In the genomic region with DNA sequence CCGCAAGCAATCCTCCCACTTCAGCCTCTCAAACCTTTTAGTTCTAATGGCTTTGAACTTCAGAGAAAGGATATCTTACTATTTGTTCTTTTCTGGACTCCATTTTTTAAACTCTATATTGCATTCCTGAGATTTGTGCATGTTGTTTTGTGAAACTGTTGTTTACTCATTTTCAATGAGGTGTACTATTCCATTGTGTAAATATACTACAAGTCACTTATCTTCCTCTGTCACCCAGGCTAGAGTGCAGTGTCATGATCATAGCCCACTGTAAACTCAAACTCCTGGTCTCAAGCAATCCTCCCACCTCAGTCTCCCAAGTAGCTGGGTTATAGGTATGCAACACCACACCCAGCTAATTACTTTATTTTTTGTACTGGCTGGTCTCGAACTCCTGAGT, we compare ENCODE assay signal across 2 cellular contexts.
TF ChIP-seq lines count a peak whose summit lies in the region.

No MANE protein-coding gene starts in this region.

TF ChIP-seq in HepG2, 621 proteins besides CTCF, POLR2A, EP300 and RAD21 (continued from another document and continues in another):
- TF ChIP-seq HMG20A (CRISPR knock-in tag; IDR thresholded peaks at IDR 0.05; ENCODE audit: borderline replicate concordance): peak; percentile 56; the same call in 1 of the 2 replicates
- TF ChIP-seq ZSCAN9 (CRISPR knock-in tag; IDR thresholded peaks at IDR 0.05; ENCODE audit: borderline replicate concordance): no peak
- TF ChIP-seq ZZZ3 (CRISPR knock-in tag; IDR thresholded peaks at IDR 0.05; ENCODE audit: borderline replicate concordance): no peak
- TF ChIP-seq, protein P1, sequence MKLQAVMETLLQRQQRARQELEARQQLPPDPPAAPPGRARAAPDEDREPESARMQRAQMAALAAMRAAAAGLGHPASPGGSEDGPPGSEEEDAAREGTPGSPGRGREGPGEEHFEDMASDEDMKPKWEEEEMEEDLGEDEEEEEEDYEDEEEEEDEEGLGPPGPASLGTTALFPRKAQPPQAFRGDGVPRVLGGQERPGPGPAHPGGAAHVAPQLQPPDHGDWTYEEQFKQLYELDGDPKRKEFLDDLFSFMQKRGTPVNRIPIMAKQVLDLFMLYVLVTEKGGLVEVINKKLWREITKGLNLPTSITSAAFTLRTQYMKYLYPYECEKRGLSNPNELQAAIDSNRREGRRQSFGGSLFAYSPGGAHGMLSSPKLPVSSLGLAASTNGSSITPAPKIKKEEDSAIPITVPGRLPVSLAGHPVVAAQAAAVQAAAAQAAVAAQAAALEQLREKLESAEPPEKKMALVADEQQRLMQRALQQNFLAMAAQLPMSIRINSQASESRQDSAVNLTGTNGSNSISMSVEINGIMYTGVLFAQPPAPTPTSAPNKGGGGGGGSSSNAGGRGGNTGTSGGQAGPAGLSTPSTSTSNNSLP (IDR thresholded peaks at IDR 0.05; ENCODE audit: low read depth, low read length): no peak
- TF ChIP-seq, protein P2, sequence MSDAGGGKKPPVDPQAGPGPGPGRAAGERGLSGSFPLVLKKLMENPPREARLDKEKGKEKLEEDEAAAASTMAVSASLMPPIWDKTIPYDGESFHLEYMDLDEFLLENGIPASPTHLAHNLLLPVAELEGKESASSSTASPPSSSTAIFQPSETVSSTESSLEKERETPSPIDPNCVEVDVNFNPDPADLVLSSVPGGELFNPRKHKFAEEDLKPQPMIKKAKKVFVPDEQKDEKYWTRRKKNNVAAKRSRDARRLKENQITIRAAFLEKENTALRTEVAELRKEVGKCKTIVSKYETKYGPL (CRISPR knock-in tag; IDR thresholded peaks at IDR 0.05): no peak
- no peak for TF ChIP-seq ISL2 (CRISPR knock-in tag; IDR thresholded peaks at IDR 0.05)
- no peak for TF ChIP-seq ZNF235 (CRISPR knock-in tag; IDR thresholded peaks at IDR 0.05; ENCODE audit: borderline replicate concordance)
- TF ChIP-seq, protein P3, sequence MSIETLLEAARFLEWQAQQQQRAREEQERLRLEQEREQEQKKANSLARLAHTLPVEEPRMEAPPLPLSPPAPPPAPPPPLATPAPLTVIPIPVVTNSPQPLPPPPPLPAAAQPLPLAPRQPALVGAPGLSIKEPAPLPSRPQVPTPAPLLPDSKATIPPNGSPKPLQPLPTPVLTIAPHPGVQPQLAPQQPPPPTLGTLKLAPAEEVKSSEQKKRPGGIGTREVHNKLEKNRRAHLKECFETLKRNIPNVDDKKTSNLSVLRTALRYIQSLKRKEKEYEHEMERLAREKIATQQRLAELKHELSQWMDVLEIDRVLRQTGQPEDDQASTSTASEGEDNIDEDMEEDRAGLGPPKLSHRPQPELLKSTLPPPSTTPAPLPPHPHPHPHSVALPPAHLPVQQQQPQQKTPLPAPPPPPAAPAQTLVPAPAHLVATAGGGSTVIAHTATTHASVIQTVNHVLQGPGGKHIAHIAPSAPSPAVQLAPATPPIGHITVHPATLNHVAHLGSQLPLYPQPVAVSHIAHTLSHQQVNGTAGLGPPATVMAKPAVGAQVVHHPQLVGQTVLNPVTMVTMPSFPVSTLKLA (IDR thresholded peaks at IDR 0.05): no peak
- TF ChIP-seq DR1 (CRISPR knock-in tag; IDR thresholded peaks at IDR 0.05): no peak
- TF ChIP-seq KLF15 (CRISPR knock-in tag; IDR thresholded peaks at IDR 0.05; ENCODE audit: borderline replicate concordance): no peak
- TF ChIP-seq ZNF501 (CRISPR knock-in tag; IDR thresholded peaks at IDR 0.05): no peak
- no peak for TF ChIP-seq RARG (CRISPR knock-in tag; IDR thresholded peaks at IDR 0.05; ENCODE audit: low read depth)
- TF ChIP-seq NR2F6 (IDR thresholded peaks at IDR 0.05): 0 out of 2 replicates have a peak, but pooled peaks have one; percentile 21
- TF ChIP-seq NR2F6 (CRISPR knock-in tag; IDR thresholded peaks at IDR 0.05): no peak
- TF ChIP-seq REL (CRISPR knock-in tag; conservative IDR thresholded peaks at IDR 0.05): no peak
- TF ChIP-seq ZNF3 (CRISPR knock-in tag; IDR thresholded peaks at IDR 0.05): no peak
- TF ChIP-seq, protein P4, sequence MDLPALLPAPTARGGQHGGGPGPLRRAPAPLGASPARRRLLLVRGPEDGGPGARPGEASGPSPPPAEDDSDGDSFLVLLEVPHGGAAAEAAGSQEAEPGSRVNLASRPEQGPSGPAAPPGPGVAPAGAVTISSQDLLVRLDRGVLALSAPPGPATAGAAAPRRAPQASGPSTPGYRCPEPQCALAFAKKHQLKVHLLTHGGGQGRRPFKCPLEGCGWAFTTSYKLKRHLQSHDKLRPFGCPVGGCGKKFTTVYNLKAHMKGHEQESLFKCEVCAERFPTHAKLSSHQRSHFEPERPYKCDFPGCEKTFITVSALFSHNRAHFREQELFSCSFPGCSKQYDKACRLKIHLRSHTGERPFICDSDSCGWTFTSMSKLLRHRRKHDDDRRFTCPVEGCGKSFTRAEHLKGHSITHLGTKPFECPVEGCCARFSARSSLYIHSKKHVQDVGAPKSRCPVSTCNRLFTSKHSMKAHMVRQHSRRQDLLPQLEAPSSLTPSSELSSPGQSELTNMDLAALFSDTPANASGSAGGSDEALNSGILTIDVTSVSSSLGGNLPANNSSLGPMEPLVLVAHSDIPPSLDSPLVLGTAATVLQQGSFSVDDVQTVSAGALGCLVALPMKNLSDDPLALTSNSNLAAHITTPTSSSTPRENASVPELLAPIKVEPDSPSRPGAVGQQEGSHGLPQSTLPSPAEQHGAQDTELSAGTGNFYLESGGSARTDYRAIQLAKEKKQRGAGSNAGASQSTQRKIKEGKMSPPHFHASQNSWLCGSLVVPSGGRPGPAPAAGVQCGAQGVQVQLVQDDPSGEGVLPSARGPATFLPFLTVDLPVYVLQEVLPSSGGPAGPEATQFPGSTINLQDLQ (CRISPR knock-in tag; IDR thresholded peaks at IDR 0.05): no peak
- no peak for TF ChIP-seq ZNF713 (CRISPR knock-in tag; IDR thresholded peaks at IDR 0.05)
- TF ChIP-seq RFX3 (CRISPR knock-in tag; IDR thresholded peaks at IDR 0.05): no peak
- TF ChIP-seq NCOA5 (CRISPR knock-in tag; IDR thresholded peaks at IDR 0.05): no peak
- TF ChIP-seq BRCA1 (CRISPR knock-in tag; IDR thresholded peaks at IDR 0.05): no peak
- TF ChIP-seq, protein P5, sequence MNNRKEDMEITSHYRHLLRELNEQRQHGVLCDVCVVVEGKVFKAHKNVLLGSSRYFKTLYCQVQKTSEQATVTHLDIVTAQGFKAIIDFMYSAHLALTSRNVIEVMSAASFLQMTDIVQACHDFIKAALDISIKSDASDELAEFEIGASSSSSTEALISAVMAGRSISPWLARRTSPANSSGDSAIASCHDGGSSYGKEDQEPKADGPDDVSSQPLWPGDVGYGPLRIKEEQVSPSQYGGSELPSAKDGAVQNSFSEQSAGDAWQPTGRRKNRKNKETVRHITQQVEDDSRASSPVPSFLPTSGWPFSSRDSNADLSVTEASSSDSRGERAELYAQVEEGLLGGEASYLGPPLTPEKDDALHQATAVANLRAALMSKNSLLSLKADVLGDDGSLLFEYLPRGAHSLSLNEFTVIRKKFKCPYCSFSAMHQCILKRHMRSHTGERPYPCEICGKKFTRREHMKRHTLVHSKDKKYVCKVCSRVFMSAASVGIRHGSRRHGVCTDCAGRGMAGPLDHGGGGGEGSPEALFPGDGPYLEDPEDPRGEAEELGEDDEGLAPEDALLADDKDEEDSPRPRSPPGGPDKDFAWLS (CRISPR knock-in tag; IDR thresholded peaks at IDR 0.05; ENCODE audit: borderline replicate concordance): no peak
- no peak for TF ChIP-seq ZNF792 (CRISPR knock-in tag; IDR thresholded peaks at IDR 0.05)
- TF ChIP-seq GATAD2A (CRISPR knock-in tag; IDR thresholded peaks at IDR 0.05): 0 out of 2 replicates have a peak, but pooled peaks have one; percentile 43
- TF ChIP-seq KMT2B (CRISPR knock-in tag; IDR thresholded peaks at IDR 0.05): no peak
- no peak for TF ChIP-seq ZNF329 (CRISPR knock-in tag; IDR thresholded peaks at IDR 0.05; ENCODE audit: low read depth)
- TF ChIP-seq ZBTB42 (CRISPR knock-in tag; IDR thresholded peaks at IDR 0.05): no peak

TF ChIP-seq in K562, 482 proteins besides CTCF, POLR2A, EP300 and RAD21 (continued from another document and continues in another):
- TF ChIP-seq ZNF316 (IDR thresholded peaks at IDR 0.05): peak; percentile 46; the same call in 1 of the 2 replicates
- TF ChIP-seq, protein P6, sequence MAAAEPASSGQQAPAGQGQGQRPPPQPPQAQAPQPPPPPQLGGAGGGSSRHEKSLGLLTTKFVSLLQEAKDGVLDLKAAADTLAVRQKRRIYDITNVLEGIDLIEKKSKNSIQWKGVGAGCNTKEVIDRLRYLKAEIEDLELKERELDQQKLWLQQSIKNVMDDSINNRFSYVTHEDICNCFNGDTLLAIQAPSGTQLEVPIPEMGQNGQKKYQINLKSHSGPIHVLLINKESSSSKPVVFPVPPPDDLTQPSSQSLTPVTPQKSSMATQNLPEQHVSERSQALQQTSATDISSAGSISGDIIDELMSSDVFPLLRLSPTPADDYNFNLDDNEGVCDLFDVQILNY (CRISPR knock-in tag; IDR thresholded peaks at IDR 0.05): no peak
- TF ChIP-seq TRIM24 (IDR thresholded peaks at IDR 0.05): no peak
- TF ChIP-seq NR3C1 (CRISPR knock-in tag; IDR thresholded peaks at IDR 0.05): no peak
- TF ChIP-seq, protein P7, sequence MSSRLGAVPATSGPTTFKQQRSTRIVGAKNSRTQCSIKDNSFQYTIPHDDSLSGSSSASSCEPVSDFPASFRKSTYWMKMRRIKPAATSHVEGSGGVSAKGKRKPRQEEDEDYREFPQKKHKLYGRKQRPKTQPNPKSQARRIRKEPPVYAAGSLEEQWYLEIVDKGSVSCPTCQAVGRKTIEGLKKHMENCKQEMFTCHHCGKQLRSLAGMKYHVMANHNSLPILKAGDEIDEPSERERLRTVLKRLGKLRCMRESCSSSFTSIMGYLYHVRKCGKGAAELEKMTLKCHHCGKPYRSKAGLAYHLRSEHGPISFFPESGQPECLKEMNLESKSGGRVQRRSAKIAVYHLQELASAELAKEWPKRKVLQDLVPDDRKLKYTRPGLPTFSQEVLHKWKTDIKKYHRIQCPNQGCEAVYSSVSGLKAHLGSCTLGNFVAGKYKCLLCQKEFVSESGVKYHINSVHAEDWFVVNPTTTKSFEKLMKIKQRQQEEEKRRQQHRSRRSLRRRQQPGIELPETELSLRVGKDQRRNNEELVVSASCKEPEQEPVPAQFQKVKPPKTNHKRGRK (tag; IDR thresholded peaks at IDR 0.05): no peak
- TF ChIP-seq RBM39 (optimal IDR thresholded peaks at IDR 0.05; ENCODE audit: low read depth, low read length): no peak
- no peak for TF ChIP-seq FOXM1 (IDR thresholded peaks at IDR 0.05; ENCODE audit: low read depth)
- TF ChIP-seq FOXM1 (CRISPR knock-in tag; IDR thresholded peaks at IDR 0.05; ENCODE audit: low read depth): no peak
- TF ChIP-seq, protein P8, sequence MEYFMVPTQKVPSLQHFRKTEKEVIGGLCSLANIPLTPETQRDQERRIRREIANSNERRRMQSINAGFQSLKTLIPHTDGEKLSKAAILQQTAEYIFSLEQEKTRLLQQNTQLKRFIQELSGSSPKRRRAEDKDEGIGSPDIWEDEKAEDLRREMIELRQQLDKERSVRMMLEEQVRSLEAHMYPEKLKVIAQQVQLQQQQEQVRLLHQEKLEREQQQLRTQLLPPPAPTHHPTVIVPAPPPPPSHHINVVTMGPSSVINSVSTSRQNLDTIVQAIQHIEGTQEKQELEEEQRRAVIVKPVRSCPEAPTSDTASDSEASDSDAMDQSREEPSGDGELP (CRISPR knock-in tag; IDR thresholded peaks at IDR 0.05; ENCODE audit: borderline replicate concordance): no peak
- no peak for TF ChIP-seq MEF2A (IDR thresholded peaks at IDR 0.05; ENCODE audit: control insufficient read depth, low read depth, low read length)
- TF ChIP-seq, protein P9, sequence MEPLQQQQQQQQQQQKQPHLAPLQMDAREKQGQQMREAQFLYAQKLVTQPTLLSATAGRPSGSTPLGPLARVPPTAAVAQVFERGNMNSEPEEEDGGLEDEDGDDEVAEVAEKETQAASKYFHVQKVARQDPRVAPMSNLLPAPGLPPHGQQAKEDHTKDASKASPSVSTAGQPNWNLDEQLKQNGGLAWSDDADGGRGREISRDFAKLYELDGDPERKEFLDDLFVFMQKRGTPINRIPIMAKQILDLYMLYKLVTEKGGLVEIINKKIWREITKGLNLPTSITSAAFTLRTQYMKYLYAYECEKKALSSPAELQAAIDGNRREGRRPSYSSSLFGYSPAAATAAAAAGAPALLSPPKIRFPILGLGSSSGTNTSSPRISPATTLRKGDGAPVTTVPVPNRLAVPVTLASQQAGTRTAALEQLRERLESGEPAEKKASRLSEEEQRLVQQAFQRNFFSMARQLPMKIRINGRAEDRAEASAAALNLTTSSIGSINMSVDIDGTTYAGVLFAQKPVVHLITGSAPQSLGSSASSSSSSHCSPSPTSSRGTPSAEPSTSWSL (CRISPR knock-in tag; IDR thresholded peaks at IDR 0.05; ENCODE audit: borderline replicate concordance): no peak
- 0 out of 2 replicates have a peak, but pooled peaks have one; percentile 8 for TF ChIP-seq TAL1 (IDR thresholded peaks at IDR 0.05)
- TF ChIP-seq ZFPM2 (CRISPR knock-in tag; IDR thresholded peaks at IDR 0.05): no peak
- no peak for TF ChIP-seq EZH2 (IDR thresholded peaks at IDR 0.05; ENCODE audit: borderline replicate concordance, low read depth, low read length)
- no peak for TF ChIP-seq KDM4B (IDR thresholded peaks at IDR 0.05; ENCODE audit: borderline replicate concordance in 2 of 2, low read depth in 1 of 2)
- TF ChIP-seq, protein P10, sequence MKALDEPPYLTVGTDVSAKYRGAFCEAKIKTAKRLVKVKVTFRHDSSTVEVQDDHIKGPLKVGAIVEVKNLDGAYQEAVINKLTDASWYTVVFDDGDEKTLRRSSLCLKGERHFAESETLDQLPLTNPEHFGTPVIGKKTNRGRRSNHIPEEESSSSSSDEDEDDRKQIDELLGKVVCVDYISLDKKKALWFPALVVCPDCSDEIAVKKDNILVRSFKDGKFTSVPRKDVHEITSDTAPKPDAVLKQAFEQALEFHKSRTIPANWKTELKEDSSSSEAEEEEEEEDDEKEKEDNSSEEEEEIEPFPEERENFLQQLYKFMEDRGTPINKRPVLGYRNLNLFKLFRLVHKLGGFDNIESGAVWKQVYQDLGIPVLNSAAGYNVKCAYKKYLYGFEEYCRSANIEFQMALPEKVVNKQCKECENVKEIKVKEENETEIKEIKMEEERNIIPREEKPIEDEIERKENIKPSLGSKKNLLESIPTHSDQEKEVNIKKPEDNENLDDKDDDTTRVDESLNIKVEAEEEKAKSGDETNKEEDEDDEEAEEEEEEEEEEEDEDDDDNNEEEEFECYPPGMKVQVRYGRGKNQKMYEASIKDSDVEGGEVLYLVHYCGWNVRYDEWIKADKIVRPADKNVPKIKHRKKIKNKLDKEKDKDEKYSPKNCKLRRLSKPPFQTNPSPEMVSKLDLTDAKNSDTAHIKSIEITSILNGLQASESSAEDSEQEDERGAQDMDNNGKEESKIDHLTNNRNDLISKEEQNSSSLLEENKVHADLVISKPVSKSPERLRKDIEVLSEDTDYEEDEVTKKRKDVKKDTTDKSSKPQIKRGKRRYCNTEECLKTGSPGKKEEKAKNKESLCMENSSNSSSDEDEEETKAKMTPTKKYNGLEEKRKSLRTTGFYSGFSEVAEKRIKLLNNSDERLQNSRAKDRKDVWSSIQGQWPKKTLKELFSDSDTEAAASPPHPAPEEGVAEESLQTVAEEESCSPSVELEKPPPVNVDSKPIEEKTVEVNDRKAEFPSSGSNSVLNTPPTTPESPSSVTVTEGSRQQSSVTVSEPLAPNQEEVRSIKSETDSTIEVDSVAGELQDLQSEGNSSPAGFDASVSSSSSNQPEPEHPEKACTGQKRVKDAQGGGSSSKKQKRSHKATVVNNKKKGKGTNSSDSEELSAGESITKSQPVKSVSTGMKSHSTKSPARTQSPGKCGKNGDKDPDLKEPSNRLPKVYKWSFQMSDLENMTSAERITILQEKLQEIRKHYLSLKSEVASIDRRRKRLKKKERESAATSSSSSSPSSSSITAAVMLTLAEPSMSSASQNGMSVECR (CRISPR knock-in tag; IDR thresholded peaks at IDR 0.05): no peak
- no peak for TF ChIP-seq GTF2E2 (tag; IDR thresholded peaks at IDR 0.05)
- TF ChIP-seq PPARD (CRISPR knock-in tag; IDR thresholded peaks at IDR 0.05): no peak
- TF ChIP-seq ARID1B (IDR thresholded peaks at IDR 0.05): peak; percentile 45; the same call in 1 of the 2 replicates
- TF ChIP-seq HNRNPH1 (optimal IDR thresholded peaks at IDR 0.05; ENCODE audit: low read depth, low read length): no peak
- TF ChIP-seq ZNF436 (CRISPR knock-in tag; IDR thresholded peaks at IDR 0.05): no peak
- no peak for TF ChIP-seq SMAD4 (CRISPR knock-in tag; conservative IDR thresholded peaks at IDR 0.05)
- no peak for TF ChIP-seq MCM5 (IDR thresholded peaks at IDR 0.05; ENCODE audit: low read depth)
- TF ChIP-seq, protein P11, sequence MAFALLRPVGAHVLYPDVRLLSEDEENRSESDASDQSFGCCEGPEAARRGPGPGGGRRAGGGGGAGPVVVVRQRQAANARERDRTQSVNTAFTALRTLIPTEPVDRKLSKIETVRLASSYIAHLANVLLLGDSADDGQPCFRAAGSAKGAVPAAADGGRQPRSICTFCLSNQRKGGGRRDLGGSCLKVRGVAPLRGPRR (CRISPR knock-in tag; IDR thresholded peaks at IDR 0.05): no peak
